In genomic region chr1:161364332-161364731, GRCh38 we compare ENCODE assay signal across 21 cellular contexts. TPM values are rescaled to one million over a fixed set of nuclear protein-coding genes. Genes with fewer than 3 reads are reported as not detected.
A peak's percentile ranks its signal among the peaks of the same experiment; 100 is the strongest.
DNase-seq lines count a peak whose midpoint lies in the region; ATAC-seq and TF ChIP-seq lines count a peak whose summit lies in the region.
"Had no signal": no experiment of that assay in that cellular context is flagged by ENCODE, and none has a peak within 500 bp of the region (broad histone marks: within the 10 kb centered on the region; RNA-seq: fewer than 3 reads in every experiment).

No MANE protein-coding gene starts in this region.

- no peaks in the 10 kb centered on the region for H3K9me3 Mint-ChIP-seq in activated CD8-positive, alpha-beta T cell treated with anti-CD3 and anti-CD28 coated beads for 36 hours
- no peaks in the 10 kb centered on the region for H3K9me3 Mint-ChIP-seq in activated CD8-positive, alpha-beta T cell treated with anti-CD3 and anti-CD28 coated beads, Interleukin-2, amount 10 ng/mL, durations not matched to agents 7 days and 5 days (ENCODE audit: insufficient read depth)
- no peaks in the 10 kb centered on the region for H3K9me3 Mint-ChIP-seq in CD4-positive, alpha-beta T cell
- no peaks in the 10 kb centered on the region for H3K9me3 Mint-ChIP-seq in central memory CD8-positive, alpha-beta T cell
- H3K9me3 Mint-ChIP-seq in stimulated activated memory B cell treated with anti-CD40 and anti-IgM and Interleukin-4, amounts not matched to agents 10 μg/mL and 1 μg/mL and 100 μg/mL, for 72 hours, result no peaks in the 10 kb centered on the region

- no peak overlapping the region for H2BK120ac ChIP-seq in trophoblast cell (ENCODE audit: insufficient read depth, low read length, poor library complexity)

- no peak for TF ChIP-seq CTCF in activated CD8-positive, alpha-beta T cell treated with anti-CD3 and anti-CD28 coated beads for 36 hours (IDR thresholded peaks at IDR 0.05)
- no peak for TF ChIP-seq CTCF in CD4-positive, alpha-beta T cell (IDR thresholded peaks at IDR 0.05)

- H2AK5ac ChIP-seq in trophoblast cell (ENCODE audit: low read length), result no peak overlapping the region

- intact Hi-C loops in activated CD8-positive, alpha-beta T cell treated with anti-CD3 and anti-CD28 coated beads for 36 hours (cut with micrococcal nuclease), result no loop called here
- intact Hi-C loops in CD4-positive, alpha-beta T cell (cut with DNase I, micrococcal nuclease), result no loop called here

- H3K4me2 ChIP-seq in trophoblast cell (ENCODE audit: low read length), result no peak overlapping the region
- H3K4me2 ChIP-seq: A549, KMS-11 had no signal

- H3K27ac Mint-ChIP-seq in activated CD8-positive, alpha-beta T cell treated with anti-CD3 and anti-CD28 coated beads for 36 hours, result peak overlapping the region; percentile 65
- no peak overlapping the region for H3K27ac Mint-ChIP-seq in activated CD8-positive, alpha-beta T cell treated with anti-CD3 and anti-CD28 coated beads, Interleukin-2, amount 10 ng/mL, durations not matched to agents 7 days and 5 days
- peak overlapping the region; percentile 53 for H3K27ac Mint-ChIP-seq in CD4-positive, alpha-beta T cell
- peak overlapping the region; percentile 75 for H3K27ac Mint-ChIP-seq in central memory CD8-positive, alpha-beta T cell (ENCODE audit: low read depth)
- peak overlapping the region; percentile 36 for H3K27ac Mint-ChIP-seq in stimulated activated memory B cell treated with anti-CD40 and anti-IgM and Interleukin-4, amounts not matched to agents 10 μg/mL and 1 μg/mL and 100 μg/mL, for 72 hours

- H3K27ac ChIP-seq in CD4-positive, alpha-beta T cell (ENCODE audit: low read depth, low read length), result no peak overlapping the region
- no peak overlapping the region for H3K27ac ChIP-seq in trophoblast cell (ENCODE audit: low read depth, low read length)
- H3K27ac ChIP-seq: A549, C4-2B, KMS-11, RWPE1 had no signal

- no peaks in the 10 kb centered on the region for H3K79me2 ChIP-seq in trophoblast cell (ENCODE audit: control insufficient read depth, insufficient read depth, low read length, poor library complexity)

- no peak overlapping the region for H3K4me3 Mint-ChIP-seq in activated CD8-positive, alpha-beta T cell treated with anti-CD3 and anti-CD28 coated beads for 36 hours
- H3K4me3 Mint-ChIP-seq in activated CD8-positive, alpha-beta T cell treated with anti-CD3 and anti-CD28 coated beads, Interleukin-2, amount 10 ng/mL, durations not matched to agents 7 days and 5 days, result no peak overlapping the region
- no peak overlapping the region for H3K4me3 Mint-ChIP-seq in CD4-positive, alpha-beta T cell
- H3K4me3 Mint-ChIP-seq in central memory CD8-positive, alpha-beta T cell, result no peak overlapping the region
- H3K4me3 Mint-ChIP-seq in stimulated activated memory B cell treated with anti-CD40 and anti-IgM and Interleukin-4, amounts not matched to agents 10 μg/mL and 1 μg/mL and 100 μg/mL, for 72 hours, result no peak overlapping the region

- peaks cover 22% of the 10 kb centered on the region for H3K36me3 Mint-ChIP-seq in activated CD8-positive, alpha-beta T cell treated with anti-CD3 and anti-CD28 coated beads for 36 hours (ENCODE audit: low read depth)
- H3K36me3 Mint-ChIP-seq in activated CD8-positive, alpha-beta T cell treated with anti-CD3 and anti-CD28 coated beads, Interleukin-2, amount 10 ng/mL, durations not matched to agents 7 days and 5 days (ENCODE audit: low read depth), result peaks cover 28% of the 10 kb centered on the region
- H3K36me3 Mint-ChIP-seq in CD4-positive, alpha-beta T cell (ENCODE audit: low read depth), result peaks cover 48% of the 10 kb centered on the region
- peaks cover 25% of the 10 kb centered on the region for H3K36me3 Mint-ChIP-seq in central memory CD8-positive, alpha-beta T cell (ENCODE audit: insufficient read depth)
- H3K36me3 Mint-ChIP-seq in stimulated activated memory B cell treated with anti-CD40 and anti-IgM and Interleukin-4, amounts not matched to agents 10 μg/mL and 1 μg/mL and 100 μg/mL, for 72 hours, result peaks cover 36% of the 10 kb centered on the region

- H2BK5ac ChIP-seq in trophoblast cell (ENCODE audit: low read depth, low read length, poor library complexity), result no peak overlapping the region

- ATAC-seq in activated CD8-positive, alpha-beta T cell treated with anti-CD3 and anti-CD28 coated beads for 36 hours, result no peak
- ATAC-seq in activated CD8-positive, alpha-beta T cell treated with anti-CD3 and anti-CD28 coated beads, Interleukin-2, amount 10 ng/mL, durations not matched to agents 7 days and 5 days, result no peak
- no peak for ATAC-seq in CD4-positive, alpha-beta T cell (ENCODE audit: poor library complexity)
- ATAC-seq in central memory CD8-positive, alpha-beta T cell (replicated peaks; ENCODE audit: extremely low read depth, poor library complexity, severe bottlenecking), result no peak
- no peak for ATAC-seq in stimulated activated memory B cell treated with anti-CD40 and anti-IgM and Interleukin-4, amounts not matched to agents 10 μg/mL and 1 μg/mL and 100 μg/mL, for 72 hours
- ATAC-seq in HG03354 (IDR thresholded peaks at IDR 0.05; ENCODE audit: poor library complexity, severe bottlenecking, unreplicated experiment) (no peak), HG02623 (IDR thresholded peaks at IDR 0.05; ENCODE audit: unreplicated experiment) (no peak)
- ATAC-seq: A549 had no signal

- no peak overlapping the region for H3K14ac ChIP-seq in trophoblast cell (ENCODE audit: low read length)

- CTCF ChIA-PET in activated CD8-positive, alpha-beta T cell treated with anti-CD3 and anti-CD28 coated beads for 36 hours (lab: Charles Lee), result interaction anchor here (1.2 kb wide), 1 partner anchor 18 kb away, joined by 6 read pairs; no protein-coding TSS in a partner anchor
- CTCF ChIA-PET in activated CD8-positive, alpha-beta T cell treated with anti-CD3 and anti-CD28 coated beads, Interleukin-2, amount 10 ng/mL, durations not matched to agents 7 days and 5 days (lab: Charles Lee), result no interaction called here
- CTCF ChIA-PET in CD4-positive, alpha-beta T cell (lab: Charles Lee), result no interaction called here

- no peak overlapping the region for H3K4me3 ChIP-seq in trophoblast cell (ENCODE audit: low read depth, low read length)
- H3K4me3 ChIP-seq: A549 had no signal

- POLR2A ChIA-PET in activated CD8-positive, alpha-beta T cell treated with anti-CD3 and anti-CD28 coated beads for 36 hours (lab: Charles Lee), result no interaction called here
- POLR2A ChIA-PET in activated CD8-positive, alpha-beta T cell treated with anti-CD3 and anti-CD28 coated beads, Interleukin-2, amount 10 ng/mL, durations not matched to agents 7 days and 5 days (lab: Charles Lee), result no interaction called here
- POLR2A ChIA-PET in CD4-positive, alpha-beta T cell (lab: Charles Lee), result no interaction called here

- no peak overlapping the region for H4K12ac ChIP-seq in trophoblast cell (ENCODE audit: low read depth, low read length)

- no peaks in the 10 kb centered on the region for H3K4me1 ChIP-seq in trophoblast cell (ENCODE audit: control insufficient read depth in 1 of 2, insufficient read depth in 2 of 2, low read length in 2 of 2)
- H3K4me1 ChIP-seq: Caco-2 had no signal

- H2AFZ ChIP-seq in trophoblast cell (ENCODE audit: insufficient read depth, low read length, poor library complexity), result no peak overlapping the region

- H3K9me3 ChIP-seq in CD4-positive, alpha-beta T cell (ENCODE audit: control insufficient read depth, low read length), result no peaks in the 10 kb centered on the region
- no peaks in the 10 kb centered on the region for H3K9me3 ChIP-seq in trophoblast cell (ENCODE audit: insufficient read depth, low read depth, low read length)
- H3K9me3 ChIP-seq: A549, Caco-2 had no signal

- H3K18ac ChIP-seq in trophoblast cell (ENCODE audit: low read length), result no peak overlapping the region

- no peak overlapping the region for H3K9ac ChIP-seq in trophoblast cell (ENCODE audit: low read length)
- H3K9ac ChIP-seq: KMS-11 had no signal

- H4K8ac ChIP-seq in trophoblast cell (ENCODE audit: low read depth, low read length), result no peak overlapping the region

- no peak overlapping the region for H3K23ac ChIP-seq in trophoblast cell (ENCODE audit: low read length)

- peaks cover 25% of the 10 kb centered on the region for H3K4me1 Mint-ChIP-seq in activated CD8-positive, alpha-beta T cell treated with anti-CD3 and anti-CD28 coated beads for 36 hours (ENCODE audit: low read depth)
- peaks cover 10% of the 10 kb centered on the region for H3K4me1 Mint-ChIP-seq in activated CD8-positive, alpha-beta T cell treated with anti-CD3 and anti-CD28 coated beads, Interleukin-2, amount 10 ng/mL, durations not matched to agents 7 days and 5 days (ENCODE audit: low read depth)
- H3K4me1 Mint-ChIP-seq in CD4-positive, alpha-beta T cell (ENCODE audit: low read depth), result peaks cover 15% of the 10 kb centered on the region
- H3K4me1 Mint-ChIP-seq in central memory CD8-positive, alpha-beta T cell, result peaks cover 7% of the 10 kb centered on the region
- peaks cover 9% of the 10 kb centered on the region for H3K4me1 Mint-ChIP-seq in stimulated activated memory B cell treated with anti-CD40 and anti-IgM and Interleukin-4, amounts not matched to agents 10 μg/mL and 1 μg/mL and 100 μg/mL, for 72 hours

- H3K36me3 ChIP-seq in trophoblast cell (ENCODE audit: control insufficient read depth in 1 of 2, insufficient read depth in 2 of 2, low read length in 2 of 2), result peaks cover 2 to 14% of the 10 kb centered on the region in 2 experiments

- no peaks in the 10 kb centered on the region for H3K27me3 ChIP-seq in CD4-positive, alpha-beta T cell (ENCODE audit: control insufficient read depth, insufficient read depth, low read length)
- H3K27me3 ChIP-seq in trophoblast cell (ENCODE audit: insufficient read depth, low read length), result no peaks in the 10 kb centered on the region

- H3K4ac ChIP-seq in trophoblast cell (ENCODE audit: low read depth, low read length), result no peak overlapping the region

- no peaks in the 10 kb centered on the region for H3K79me1 ChIP-seq in trophoblast cell (ENCODE audit: low read length)

- H4K91ac ChIP-seq in trophoblast cell (ENCODE audit: low read depth, low read length), result no peak overlapping the region

- H3K27me3 Mint-ChIP-seq in activated CD8-positive, alpha-beta T cell treated with anti-CD3 and anti-CD28 coated beads for 36 hours, result no peaks in the 10 kb centered on the region
- no peaks in the 10 kb centered on the region for H3K27me3 Mint-ChIP-seq in activated CD8-positive, alpha-beta T cell treated with anti-CD3 and anti-CD28 coated beads, Interleukin-2, amount 10 ng/mL, durations not matched to agents 7 days and 5 days (ENCODE audit: low read depth)
- no peaks in the 10 kb centered on the region for H3K27me3 Mint-ChIP-seq in CD4-positive, alpha-beta T cell
- no peaks in the 10 kb centered on the region for H3K27me3 Mint-ChIP-seq in central memory CD8-positive, alpha-beta T cell
- no peaks in the 10 kb centered on the region for H3K27me3 Mint-ChIP-seq in stimulated activated memory B cell treated with anti-CD40 and anti-IgM and Interleukin-4, amounts not matched to agents 10 μg/mL and 1 μg/mL and 100 μg/mL, for 72 hours

- no peak overlapping the region for H2BK12ac ChIP-seq in trophoblast cell (ENCODE audit: low read length)

- no peak for DNase-seq in activated CD8-positive, alpha-beta T cell treated with anti-CD3 and anti-CD28 coated beads for 36 hours
- no peak for DNase-seq in activated CD8-positive, alpha-beta T cell treated with anti-CD3 and anti-CD28 coated beads, Interleukin-2, amount 10 ng/mL, durations not matched to agents 7 days and 5 days
- DNase-seq in CD4-positive, alpha-beta T cell, result no peak
- no peak for DNase-seq in central memory CD8-positive, alpha-beta T cell (ENCODE audit: low spot score in 2 of 2)
- no peak for DNase-seq in trophoblast cell
- DNase-seq: Caco-2, EL, NCI-H1436 treated with DMSO at 0.1 percent for 48 hours, NCI-H2029 treated with DMSO at 0.1 percent for 48 hours, NCI-H2171 treated with DMSO at 0.1 percent for 48 hours, NCI-H510A, NCI-H774 had no signal

RNA-seq across cellular contexts. Expression of gene CFAP126, which starts 3.3 kb away (rescaled TPM):
- not detected for total RNA-seq in activated CD8-positive, alpha-beta T cell treated with anti-CD3 and anti-CD28 coated beads for 36 hours
- total RNA-seq in activated CD8-positive, alpha-beta T cell treated with anti-CD3 and anti-CD28 coated beads, Interleukin-2, amount 10 ng/mL, durations not matched to agents 7 days and 5 days, result not detected
- not detected for total RNA-seq in CD4-positive, alpha-beta T cell
- 0.07 TPM in 1 of 2 replicates, not detected in the other for polyA plus RNA-seq in trophoblast cell (2013)
- total RNA-seq: Caco-2, H1, M059J had no signal
- polyA plus RNA-seq: A549, H1 had no signal

RNA-seq across cellular contexts. Expression of gene SDHC, which starts 50.2 kb away (rescaled TPM):
- total RNA-seq in activated CD8-positive, alpha-beta T cell treated with anti-CD3 and anti-CD28 coated beads for 36 hours, result 100 to 1,000 TPM; 160 to 175 TPM
- 100 to 1,000 TPM; 151 to 163 TPM for total RNA-seq in activated CD8-positive, alpha-beta T cell treated with anti-CD3 and anti-CD28 coated beads, Interleukin-2, amount 10 ng/mL, durations not matched to agents 7 days and 5 days
- 10 to 100 TPM; 33.0 to 37.2 TPM for total RNA-seq in CD4-positive, alpha-beta T cell
- polyA plus RNA-seq in trophoblast cell (2013), result 124 and 129 TPM in 2 replicates

RNA-seq across cellular contexts. Expression of gene MPZ, which starts 54.6 kb away (rescaled TPM):
- total RNA-seq in activated CD8-positive, alpha-beta T cell treated with anti-CD3 and anti-CD28 coated beads for 36 hours, result 1 to 10 TPM; 2.8 to 3.3 TPM
- total RNA-seq in activated CD8-positive, alpha-beta T cell treated with anti-CD3 and anti-CD28 coated beads, Interleukin-2, amount 10 ng/mL, durations not matched to agents 7 days and 5 days, result 1 to 10 TPM; 2.8 to 3.4 TPM
- total RNA-seq in CD4-positive, alpha-beta T cell, result 1 to 10 TPM; 3.1 to 3.2 TPM
- 1.5 and 1.6 TPM in 2 replicates for polyA plus RNA-seq in trophoblast cell (2013)
